Comparison of ENCODE assay signal across 9 cellular contexts in the genomic region with DNA sequence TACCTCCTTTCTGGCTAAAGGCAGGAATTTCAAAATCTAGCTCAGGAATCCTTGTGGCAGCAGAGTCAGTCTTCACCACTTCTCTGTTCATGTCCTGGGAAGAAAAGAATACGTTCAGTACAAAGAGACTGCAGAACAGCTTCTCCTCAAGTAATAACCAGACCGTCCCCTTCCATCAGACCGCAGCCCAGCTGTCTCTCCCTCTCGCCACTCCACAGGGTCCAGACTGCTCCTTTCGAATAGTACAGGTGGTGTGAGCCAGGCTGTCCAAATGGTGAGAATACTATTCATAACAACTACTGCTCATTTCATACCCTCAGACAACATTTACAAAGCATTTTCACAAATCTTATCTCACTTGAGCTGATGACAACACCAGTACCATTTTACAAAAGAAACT. TPM values are rescaled to one million over a fixed set of nuclear protein-coding genes. Genes with fewer than 3 reads are reported as not detected.
DNase-seq lines count a peak whose midpoint lies in the region; ATAC-seq and TF ChIP-seq lines count a peak whose summit lies in the region.
"Had no signal": no experiment of that assay in that cellular context is flagged by ENCODE, and none has a peak within 500 bp of the region (broad histone marks: within the 10 kb centered on the region; RNA-seq: fewer than 3 reads in every experiment).

No MANE protein-coding gene starts in this region.

- H3K36me3 ChIP-seq in adipocyte (ENCODE audit: control insufficient read depth, insufficient read depth, low read length, severe bottlenecking) (peaks cover 46% of the 10 kb centered on the region), liver (ENCODE audit: control insufficient read depth in 4 of 4, insufficient read depth in 3 of 4, low read depth in 1 of 4, low read length in 3 of 4) (peaks cover 10 to 41% (median 35%) of the 10 kb centered on the region in 4 donors), thyroid gland (peaks cover 38 to 41% of the 10 kb centered on the region in 2 donors)

- H3K4me1 Mint-ChIP-seq in activated CD8-positive, alpha-beta memory T cell treated with anti-CD3 and anti-CD28 coated beads, Interleukin-2, amount 10 ng/mL, durations not matched to agents 7 days and 5 days = peaks cover 64% of the 10 kb centered on the region

- H3K9ac ChIP-seq in adipocyte (ENCODE audit: low read length) (peak overlapping the region; percentile 90), liver (ENCODE audit: low read depth in 1 of 2, low read length in 2 of 2) (peak overlapping the region in 1 of 2 donors; percentile 9)

- H3K27me3 Mint-ChIP-seq in activated CD8-positive, alpha-beta memory T cell treated with anti-CD3 and anti-CD28 coated beads, Interleukin-2, amount 10 ng/mL, durations not matched to agents 7 days and 5 days = peaks cover 2% of the 10 kb centered on the region

- H3K9me3 ChIP-seq in adipocyte (ENCODE audit: control insufficient read depth, low read length) (no peaks in the 10 kb centered on the region), liver (ENCODE audit: control insufficient read depth in 4 of 4, low read length in 3 of 4) (no peaks in the 10 kb centered on the region), thyroid gland (no peaks in the 10 kb centered on the region)

- 78% methylated on average over 5 of the region's 5 CpGs for WGBS in liver
- 61 to 63% methylated on average over 5 of the region's 5 CpGs for WGBS in thyroid gland, 2 donors

- intact Hi-C loops in thyroid gland (cut with DNase I) = no loop called here

- H3K36me3 Mint-ChIP-seq in activated CD8-positive, alpha-beta memory T cell treated with anti-CD3 and anti-CD28 coated beads, Interleukin-2, amount 10 ng/mL, durations not matched to agents 7 days and 5 days = peaks cover 47% of the 10 kb centered on the region

- TF ChIP-seq RAD21 in liver (IDR thresholded peaks at IDR 0.05) = no peak

- H3K27ac Mint-ChIP-seq in activated CD8-positive, alpha-beta memory T cell treated with anti-CD3 and anti-CD28 coated beads, Interleukin-2, amount 10 ng/mL, durations not matched to agents 7 days and 5 days = peak overlapping the region; percentile 71

- H3K27ac ChIP-seq in liver (ENCODE audit: low read depth in 1 of 2, low read length in 2 of 2) (no peak overlapping the region), thyroid gland (no peak overlapping the region)

- H3K4me3 Mint-ChIP-seq in activated CD8-positive, alpha-beta memory T cell treated with anti-CD3 and anti-CD28 coated beads, Interleukin-2, amount 10 ng/mL, durations not matched to agents 7 days and 5 days = peak overlapping the region; percentile 82

- DNase-seq in activated CD8-positive, alpha-beta memory T cell treated with anti-CD3 and anti-CD28 coated beads, Interleukin-2, amount 10 ng/mL, durations not matched to agents 7 days and 5 days = no peak
- DNase-seq in activated CD8-positive, alpha-beta memory T cell treated with anti-CD3 and anti-CD28 coated beads, Interleukin-2, amount 50 U/mL, for 48 hours = no peak
- DNase-seq in adipocyte (ENCODE audit: low read depth) (no peak), thyroid gland (no peak), OCI-M2 (lab: John Stamatoyannopoulos, UW; ENCODE audit: unreplicated experiment) (no peak), SHP77 treated with DMSO at 0.1 percent for 48 hours (lab: John Stamatoyannopoulos, UW) (no peak)
- DNase-seq: aorta had no signal

- H3K4me1 ChIP-seq in adipocyte (ENCODE audit: control insufficient read depth, insufficient read depth, low read length) (peaks cover 48% of the 10 kb centered on the region), liver (ENCODE audit: control insufficient read depth in 4 of 4, insufficient read depth in 4 of 4, low read length in 3 of 4) (peaks cover 0 to 48% (median 42%) of the 10 kb centered on the region in 4 donors), thyroid gland (peaks cover 13 to 29% of the 10 kb centered on the region in 2 donors)

- no peak for TF ChIP-seq CTCF in liver (IDR thresholded peaks at IDR 0.05; ENCODE audit: low read depth, low read length, missing input control)
- no peak for TF ChIP-seq CTCF in thyroid gland (IDR thresholded peaks at IDR 0.05)

- TF ChIP-seq POLR2A in thyroid gland (IDR thresholded peaks at IDR 0.05) = no peak

- H3K4me3 ChIP-seq in adipocyte (ENCODE audit: low read length) (peak overlapping the region; percentile 89), liver (ENCODE audit: low read depth in 1 of 3, low read length in 3 of 3) (peak overlapping the region; percentile 42 to 78 (median 68)), thyroid gland (replicated peaks in 1 of 3) (peak overlapping the region; percentile 84 to 93 (median 92))

- no peaks in the 10 kb centered on the region for H3K9me3 Mint-ChIP-seq in activated CD8-positive, alpha-beta memory T cell treated with anti-CD3 and anti-CD28 coated beads, Interleukin-2, amount 10 ng/mL, durations not matched to agents 7 days and 5 days (ENCODE audit: low read depth)

- no peak for ATAC-seq in activated CD8-positive, alpha-beta memory T cell treated with anti-CD3 and anti-CD28 coated beads, Interleukin-2, amount 10 ng/mL, durations not matched to agents 7 days and 5 days
- no peak for ATAC-seq in HG03520 (IDR thresholded peaks at IDR 0.05; ENCODE audit: unreplicated experiment)

- H3K27me3 ChIP-seq in adipocyte (replicated peaks; ENCODE audit: control insufficient read depth, insufficient read depth, low read length) (no peaks in the 10 kb centered on the region), liver (ENCODE audit: control insufficient read depth in 4 of 4, insufficient read depth in 4 of 4, low read length in 3 of 4) (no peaks in the 10 kb centered on the region), thyroid gland (no peaks in the 10 kb centered on the region)

- CTCF ChIA-PET in activated CD8-positive, alpha-beta memory T cell treated with anti-CD3 and anti-CD28 coated beads, Interleukin-2, amount 10 ng/mL, durations not matched to agents 7 days and 5 days (lab: Charles Lee) = interaction anchor here (0.6 to 9.1 kb wide), 13 partner anchors 8 to 444 kb away, joined by 3 to 187 read pairs (median 5); a partner anchor contains a TSS

TF ChIP-seq in liver, 16 proteins besides CTCF, POLR2A, EP300 and RAD21 (continues in another document):
- TF ChIP-seq GABPA (IDR thresholded peaks at IDR 0.05 in 1 of 2, conservative IDR thresholded peaks at IDR 0.05 in 1 of 2) = no peak
- TF ChIP-seq HNF4G (IDR thresholded peaks at IDR 0.05) = no peak
- TF ChIP-seq EGR1 (IDR thresholded peaks at IDR 0.05; ENCODE audit: low read depth in 2 of 2) = no peak
- TF ChIP-seq, protein P1, sequence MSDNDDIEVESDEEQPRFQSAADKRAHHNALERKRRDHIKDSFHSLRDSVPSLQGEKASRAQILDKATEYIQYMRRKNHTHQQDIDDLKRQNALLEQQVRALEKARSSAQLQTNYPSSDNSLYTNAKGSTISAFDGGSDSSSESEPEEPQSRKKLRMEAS (IDR thresholded peaks at IDR 0.05) = no peak
- no peak for TF ChIP-seq TAF1 (conservative IDR thresholded peaks at IDR 0.05)
- TF ChIP-seq FOXA2 (IDR thresholded peaks at IDR 0.05) = no peak
- TF ChIP-seq YY1 (IDR thresholded peaks at IDR 0.05) = no peak
- TF ChIP-seq, protein P2, sequence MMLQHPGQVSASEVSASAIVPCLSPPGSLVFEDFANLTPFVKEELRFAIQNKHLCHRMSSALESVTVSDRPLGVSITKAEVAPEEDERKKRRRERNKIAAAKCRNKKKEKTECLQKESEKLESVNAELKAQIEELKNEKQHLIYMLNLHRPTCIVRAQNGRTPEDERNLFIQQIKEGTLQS (IDR thresholded peaks at IDR 0.05) = no peak
- no peak for TF ChIP-seq NR2F2 (IDR thresholded peaks at IDR 0.05)

RNA-seq across cellular contexts. Expression of a gene that starts 0.9 kb away (rescaled TPM):
- 10 to 100 TPM; 66.6 to 72.1 TPM for total RNA-seq in activated CD8-positive, alpha-beta memory T cell treated with anti-CD3 and anti-CD28 coated beads, Interleukin-2, amount 10 ng/mL, durations not matched to agents 7 days and 5 days
- total RNA-seq in liver (10 to 100 TPM in 1 of 2 donors, 1 to 10 TPM in 1; 9.4 to 56.1 TPM), thyroid gland (10 to 100 TPM; 23.5 to 39.5 (median 24.0) TPM)
- 10 to 100 TPM; 17.9 to 18.8 TPM for polyA plus RNA-seq in liver

RNA-seq across cellular contexts. Expression of a gene that starts 4.7 kb away (rescaled TPM):
- not detected for total RNA-seq in activated CD8-positive, alpha-beta memory T cell treated with anti-CD3 and anti-CD28 coated beads, Interleukin-2, amount 10 ng/mL, durations not matched to agents 7 days and 5 days
- total RNA-seq in liver (1,000 to 10,000 TPM in 1 of 2 donors, 1 to 10 TPM in 1; 7.3 to 1,045 TPM), thyroid gland (not detected)
- 100 to 1,000 TPM; 481 to 996 TPM for polyA plus RNA-seq in liver
- total RNA-seq: aorta had no signal
- polyA plus RNA-seq: aorta had no signal

RNA-seq across cellular contexts. Expression of a gene that starts 14.2 kb away (rescaled TPM):
- total RNA-seq in activated CD8-positive, alpha-beta memory T cell treated with anti-CD3 and anti-CD28 coated beads, Interleukin-2, amount 10 ng/mL, durations not matched to agents 7 days and 5 days = 10 to 100 TPM; 35.2 to 40.2 TPM
- total RNA-seq in liver (1 to 10 TPM; 5.9 to 7.4 TPM), thyroid gland (10 to 100 TPM; 15.2 to 18.7 (median 17.8) TPM)
- 1 to 10 TPM; 3.9 to 4.4 TPM for polyA plus RNA-seq in liver

RNA-seq across cellular contexts. Expression of a gene that starts 36.1 kb away (rescaled TPM):
- total RNA-seq in activated CD8-positive, alpha-beta memory T cell treated with anti-CD3 and anti-CD28 coated beads, Interleukin-2, amount 10 ng/mL, durations not matched to agents 7 days and 5 days = not detected
- total RNA-seq in liver (100 to 1,000 TPM in 1 of 2 donors, under 1 TPM in 1; 0.89 to 171 TPM), thyroid gland (not detected)
- 100 to 1,000 TPM in 1 of 2 donors, 10 to 100 TPM in 1; 90.5 to 382 TPM for polyA plus RNA-seq in liver
- total RNA-seq: aorta had no signal

RNA-seq across cellular contexts. Expression of a gene that starts 42.7 kb away (rescaled TPM):
- total RNA-seq in activated CD8-positive, alpha-beta memory T cell treated with anti-CD3 and anti-CD28 coated beads, Interleukin-2, amount 10 ng/mL, durations not matched to agents 7 days and 5 days = not detected
- 1,000 to 10,000 TPM in 1 of 2 donors, 100 to 1,000 TPM in 1; 608 to 5,828 TPM for total RNA-seq in liver
- over 10,000 TPM; 12,787 to 24,129 TPM for polyA plus RNA-seq in liver
- total RNA-seq in thyroid gland = not detected
- total RNA-seq: aorta had no signal

Comparison
In these comparisons a context has a peak if more than half of its experiments do, and no peak if none do; other contexts are left out.
1. RNA of a gene that starts 4.7 kb away (total RNA-seq): 7.3 to 1,045 TPM in liver; not detected in activated CD8-positive, alpha-beta memory T cell treated with anti-CD3 and anti-CD28 coated beads, Interleukin-2, amount 10 ng/mL, durations not matched to agents 7 days and 5 days and not detected in thyroid gland; every median in the first group is over 4 times any median in the second.
2. Peak in every context shown above with its lines, with median percentiles within 50 percentile points of each other: H3K4me3 ChIP-seq.